In the genomic region with DNA sequence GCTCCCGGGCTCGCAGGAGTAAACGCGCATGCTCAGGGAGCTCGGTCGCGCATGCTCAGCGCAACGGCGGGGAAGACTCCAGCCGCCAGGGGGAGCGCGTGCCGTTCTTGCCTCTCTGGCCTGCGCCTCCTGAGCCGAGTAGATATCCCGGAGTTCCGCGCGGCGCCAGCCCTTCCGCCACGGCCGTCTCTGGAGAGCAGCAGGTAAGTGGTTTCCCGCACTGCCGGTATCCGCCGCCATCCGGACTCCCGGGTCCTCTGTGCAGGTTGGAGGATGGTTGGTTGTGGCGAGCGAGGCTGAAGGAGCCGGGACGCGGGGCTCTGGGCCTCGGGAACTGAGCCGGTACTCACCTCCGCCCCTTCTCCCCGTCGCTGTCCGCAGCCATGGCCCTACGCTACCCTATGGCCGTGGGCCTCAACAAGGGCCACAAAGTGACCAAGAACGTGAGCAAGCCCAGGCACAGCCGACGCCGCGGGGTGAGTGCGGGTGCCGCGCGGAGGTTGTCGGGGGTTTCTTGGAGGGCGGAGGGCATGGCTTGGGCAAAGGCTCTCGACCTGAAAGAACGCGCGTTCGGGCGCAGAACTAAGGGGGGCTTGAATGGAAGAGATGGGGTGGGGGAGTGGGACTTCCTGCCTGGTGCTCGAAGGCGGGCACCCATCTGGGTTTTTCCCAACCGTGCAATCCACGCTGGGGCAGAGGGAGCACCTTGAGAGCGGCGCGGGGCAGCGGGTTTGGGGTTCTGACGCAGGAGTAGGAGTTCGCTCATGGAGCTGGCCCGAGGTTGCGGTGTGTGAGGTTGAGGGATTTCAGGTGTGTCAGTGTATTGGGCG, we compare ENCODE assay signal across 1 cellular context.
TF ChIP-seq lines count a peak whose summit lies in the region.

Gene RPL36, plus strand, starts transcription at position 171 of the 830 bp plus-strand sequence. Its CDS starts 213 bp downstream, at position 384.

TF ChIP-seq in K562, 482 proteins besides CTCF, POLR2A, EP300 and RAD21 (continued from another document and continues in another):
- TF ChIP-seq, protein P1, sequence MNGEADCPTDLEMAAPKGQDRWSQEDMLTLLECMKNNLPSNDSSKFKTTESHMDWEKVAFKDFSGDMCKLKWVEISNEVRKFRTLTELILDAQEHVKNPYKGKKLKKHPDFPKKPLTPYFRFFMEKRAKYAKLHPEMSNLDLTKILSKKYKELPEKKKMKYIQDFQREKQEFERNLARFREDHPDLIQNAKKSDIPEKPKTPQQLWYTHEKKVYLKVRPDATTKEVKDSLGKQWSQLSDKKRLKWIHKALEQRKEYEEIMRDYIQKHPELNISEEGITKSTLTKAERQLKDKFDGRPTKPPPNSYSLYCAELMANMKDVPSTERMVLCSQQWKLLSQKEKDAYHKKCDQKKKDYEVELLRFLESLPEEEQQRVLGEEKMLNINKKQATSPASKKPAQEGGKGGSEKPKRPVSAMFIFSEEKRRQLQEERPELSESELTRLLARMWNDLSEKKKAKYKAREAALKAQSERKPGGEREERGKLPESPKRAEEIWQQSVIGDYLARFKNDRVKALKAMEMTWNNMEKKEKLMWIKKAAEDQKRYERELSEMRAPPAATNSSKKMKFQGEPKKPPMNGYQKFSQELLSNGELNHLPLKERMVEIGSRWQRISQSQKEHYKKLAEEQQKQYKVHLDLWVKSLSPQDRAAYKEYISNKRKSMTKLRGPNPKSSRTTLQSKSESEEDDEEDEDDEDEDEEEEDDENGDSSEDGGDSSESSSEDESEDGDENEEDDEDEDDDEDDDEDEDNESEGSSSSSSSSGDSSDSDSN (IDR thresholded peaks at IDR 0.05; ENCODE audit: borderline replicate concordance in 1 of 2, low read depth in 2 of 2, low read length in 2 of 2): no peak
- TF ChIP-seq CHD2 (IDR thresholded peaks at IDR 0.05; ENCODE audit: low read depth, low read length) (no peak), ASH1L (IDR thresholded peaks at IDR 0.05; ENCODE audit: borderline replicate concordance, low read depth, partially characterized antibody) (no peak), SP2 (IDR thresholded peaks at IDR 0.05; ENCODE audit: extremely low read depth, low read depth, low read length, poor library complexity, severe bottlenecking) (peak; percentile 95), ZNF766 (CRISPR knock-in tag; conservative IDR thresholded peaks at IDR 0.05) (no peak), ZNF77 (CRISPR knock-in tag; IDR thresholded peaks at IDR 0.05) (no peak), DNMT1 (IDR thresholded peaks at IDR 0.05) (no peak), HDAC6 (IDR thresholded peaks at IDR 0.05; ENCODE audit: low read depth, low read length) (no peak), C11orf30 (IDR thresholded peaks at IDR 0.05; ENCODE audit: low read depth) (peak; percentile 55; the same call in 1 of the 2 replicates), MAZ (CRISPR knock-in tag; conservative IDR thresholded peaks at IDR 0.05 in 1 of 2, IDR thresholded peaks at IDR 0.05 in 1 of 2) (peak; percentile 80 to 87), ZNF436 (CRISPR knock-in tag; IDR thresholded peaks at IDR 0.05) (no peak), PATZ1 (CRISPR knock-in tag; IDR thresholded peaks at IDR 0.05; ENCODE audit: borderline replicate concordance) (no peak), CHAMP1 (IDR thresholded peaks at IDR 0.05) (no peak), ATF7 (IDR thresholded peaks at IDR 0.05) (peak; percentile 87), HMG20A (CRISPR knock-in tag; conservative IDR thresholded peaks at IDR 0.05) (no peak), CBFB (CRISPR knock-in tag; IDR thresholded peaks at IDR 0.05) (peak; percentile 84; the same call in 1 of the 2 replicates), ETS2 (tag; IDR thresholded peaks at IDR 0.05; ENCODE audit: borderline replicate concordance, poor library complexity, severe bottlenecking) (no peak), ZNF57 (CRISPR knock-in tag; IDR thresholded peaks at IDR 0.05) (no peak), SREBF2 (CRISPR knock-in tag; IDR thresholded peaks at IDR 0.05) (no peak), FIP1L1 (IDR thresholded peaks at IDR 0.05; ENCODE audit: low read depth, low read length, poor library complexity, severe bottlenecking) (peak; percentile 100), HIVEP1 (CRISPR knock-in tag; IDR thresholded peaks at IDR 0.05) (no peak; the same call in 1 of the 2 replicates), ZNF444 (CRISPR knock-in tag; IDR thresholded peaks at IDR 0.05) (no peak), JUN (IDR thresholded peaks at IDR 0.05; ENCODE audit: borderline replicate concordance, low read depth, low read length) (no peak), JUN (CRISPR knock-in tag; IDR thresholded peaks at IDR 0.05; ENCODE audit: borderline replicate concordance) (0 out of 2 replicates have a peak, but pooled peaks have one; percentile 20), RERE (CRISPR knock-in tag; IDR thresholded peaks at IDR 0.05; ENCODE audit: borderline replicate concordance) (no peak), TAF15 (IDR thresholded peaks at IDR 0.05; ENCODE audit: low read depth, low read length) (no peak), MBD2 (IDR thresholded peaks at IDR 0.05; ENCODE audit: borderline replicate concordance, low read depth) (peak; percentile 88), CHCHD3 (CRISPR knock-in tag; IDR thresholded peaks at IDR 0.05) (no peak), ZNF785 (CRISPR knock-in tag; IDR thresholded peaks at IDR 0.05) (no peak), POU5F1 (IDR thresholded peaks at IDR 0.05; ENCODE audit: borderline replicate concordance, low read depth, low read length, partially characterized antibody) (peak; percentile 73)
- TF ChIP-seq, protein P2, sequence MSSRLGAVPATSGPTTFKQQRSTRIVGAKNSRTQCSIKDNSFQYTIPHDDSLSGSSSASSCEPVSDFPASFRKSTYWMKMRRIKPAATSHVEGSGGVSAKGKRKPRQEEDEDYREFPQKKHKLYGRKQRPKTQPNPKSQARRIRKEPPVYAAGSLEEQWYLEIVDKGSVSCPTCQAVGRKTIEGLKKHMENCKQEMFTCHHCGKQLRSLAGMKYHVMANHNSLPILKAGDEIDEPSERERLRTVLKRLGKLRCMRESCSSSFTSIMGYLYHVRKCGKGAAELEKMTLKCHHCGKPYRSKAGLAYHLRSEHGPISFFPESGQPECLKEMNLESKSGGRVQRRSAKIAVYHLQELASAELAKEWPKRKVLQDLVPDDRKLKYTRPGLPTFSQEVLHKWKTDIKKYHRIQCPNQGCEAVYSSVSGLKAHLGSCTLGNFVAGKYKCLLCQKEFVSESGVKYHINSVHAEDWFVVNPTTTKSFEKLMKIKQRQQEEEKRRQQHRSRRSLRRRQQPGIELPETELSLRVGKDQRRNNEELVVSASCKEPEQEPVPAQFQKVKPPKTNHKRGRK (tag; IDR thresholded peaks at IDR 0.05): no peak
- TF ChIP-seq, protein P3, sequence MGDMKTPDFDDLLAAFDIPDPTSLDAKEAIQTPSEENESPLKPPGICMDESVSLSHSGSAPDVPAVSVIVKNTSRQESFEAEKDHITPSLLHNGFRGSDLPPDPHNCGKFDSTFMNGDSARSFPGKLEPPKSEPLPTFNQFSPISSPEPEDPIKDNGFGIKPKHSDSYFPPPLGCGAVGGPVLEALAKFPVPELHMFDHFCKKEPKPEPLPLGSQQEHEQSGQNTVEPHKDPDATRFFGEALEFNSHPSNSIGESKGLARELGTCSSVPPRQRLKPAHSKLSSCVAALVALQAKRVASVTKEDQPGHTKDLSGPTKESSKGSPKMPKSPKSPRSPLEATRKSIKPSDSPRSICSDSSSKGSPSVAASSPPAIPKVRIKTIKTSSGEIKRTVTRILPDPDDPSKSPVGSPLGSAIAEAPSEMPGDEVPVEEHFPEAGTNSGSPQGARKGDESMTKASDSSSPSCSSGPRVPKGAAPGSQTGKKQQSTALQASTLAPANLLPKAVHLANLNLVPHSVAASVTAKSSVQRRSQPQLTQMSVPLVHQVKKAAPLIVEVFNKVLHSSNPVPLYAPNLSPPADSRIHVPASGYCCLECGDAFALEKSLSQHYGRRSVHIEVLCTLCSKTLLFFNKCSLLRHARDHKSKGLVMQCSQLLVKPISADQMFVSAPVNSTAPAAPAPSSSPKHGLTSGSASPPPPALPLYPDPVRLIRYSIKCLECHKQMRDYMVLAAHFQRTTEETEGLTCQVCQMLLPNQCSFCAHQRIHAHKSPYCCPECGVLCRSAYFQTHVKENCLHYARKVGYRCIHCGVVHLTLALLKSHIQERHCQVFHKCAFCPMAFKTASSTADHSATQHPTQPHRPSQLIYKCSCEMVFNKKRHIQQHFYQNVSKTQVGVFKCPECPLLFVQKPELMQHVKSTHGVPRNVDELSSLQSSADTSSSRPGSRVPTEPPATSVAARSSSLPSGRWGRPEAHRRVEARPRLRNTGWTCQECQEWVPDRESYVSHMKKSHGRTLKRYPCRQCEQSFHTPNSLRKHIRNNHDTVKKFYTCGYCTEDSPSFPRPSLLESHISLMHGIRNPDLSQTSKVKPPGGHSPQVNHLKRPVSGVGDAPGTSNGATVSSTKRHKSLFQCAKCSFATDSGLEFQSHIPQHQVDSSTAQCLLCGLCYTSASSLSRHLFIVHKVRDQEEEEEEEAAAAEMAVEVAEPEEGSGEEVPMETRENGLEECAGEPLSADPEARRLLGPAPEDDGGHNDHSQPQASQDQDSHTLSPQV (IDR thresholded peaks at IDR 0.05): peak; percentile 73
- TF ChIP-seq, protein P4, sequence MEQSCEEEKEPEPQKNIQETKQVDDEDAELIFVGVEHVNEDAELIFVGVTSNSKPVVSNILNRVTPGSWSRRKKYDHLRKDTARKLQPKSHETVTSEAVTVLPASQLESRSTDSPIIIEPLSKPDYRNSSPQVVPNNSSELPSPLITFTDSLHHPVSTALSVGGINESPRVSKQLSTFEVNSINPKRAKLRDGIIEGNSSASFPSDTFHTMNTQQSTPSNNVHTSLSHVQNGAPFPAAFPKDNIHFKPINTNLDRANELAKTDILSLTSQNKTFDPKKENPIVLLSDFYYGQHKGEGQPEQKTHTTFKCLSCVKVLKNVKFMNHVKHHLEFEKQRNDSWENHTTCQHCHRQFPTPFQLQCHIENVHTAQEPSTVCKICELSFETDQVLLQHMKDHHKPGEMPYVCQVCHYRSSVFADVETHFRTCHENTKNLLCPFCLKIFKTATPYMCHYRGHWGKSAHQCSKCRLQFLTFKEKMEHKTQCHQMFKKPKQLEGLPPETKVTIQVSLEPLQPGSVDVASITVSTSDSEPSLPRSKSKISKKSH (CRISPR knock-in tag; IDR thresholded peaks at IDR 0.05): no peak
